Comparison of ENCODE assay signal across 25 cellular contexts in the genomic region with DNA sequence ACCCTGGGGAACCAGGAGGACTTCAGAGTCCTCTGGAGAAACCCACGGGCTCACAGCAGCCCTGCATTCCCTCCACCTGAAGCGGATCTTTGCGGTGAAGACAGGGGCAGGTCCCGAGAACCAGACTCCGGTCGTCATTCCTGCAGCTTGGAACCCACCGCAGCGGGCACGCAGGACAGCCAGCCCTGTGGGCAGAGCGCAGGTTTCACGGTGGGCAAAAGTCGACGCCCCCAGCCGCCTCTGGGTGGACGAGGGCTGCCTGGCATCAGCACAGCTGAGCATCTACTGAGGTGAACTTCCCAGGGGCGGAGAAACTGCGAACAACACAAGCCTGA.
"Had no signal": no experiment of that assay in that cellular context is flagged by ENCODE, and none has a peak within 500 bp of the region (broad histone marks: within the 10 kb centered on the region; RNA-seq: fewer than 3 reads in every experiment).

No MANE protein-coding gene starts in this region.

- H3K9me3 ChIP-seq: left lung, prostate gland, testis had no signal

- H3K4me3 ChIP-seq: dorsolateral prefrontal cortex, left lung, prostate gland, skin epidermis, spleen, testis, tibial artery had no signal

- ATAC-seq: esophagus mucosa; left lung; naive thymus-derived CD8-positive, alpha-beta T cell; right cardiac atrium; stimulated activated memory B cell treated with anti-CD40 and anti-IgM and Interleukin-4, amounts not matched to agents 10 μg/mL and 1 μg/mL and 100 μg/mL, for 72 hours; stimulated activated naive CD8-positive, alpha-beta T cell treated with anti-CD3 and anti-CD28 coated beads, Interleukin-15, Interleukin-2, amounts not matched to agents 100 U/mL and 50 U/mL, for 24 hours had no signal

- H3K4me1 Mint-ChIP-seq: stimulated activated memory B cell treated with anti-CD40 and anti-IgM and Interleukin-4, amounts not matched to agents 10 μg/mL and 1 μg/mL and 100 μg/mL, for 72 hours had no signal

- H3K79me2 ChIP-seq: parathyroid adenoma had no signal

- H3K27ac ChIP-seq: dorsolateral prefrontal cortex, epithelial cell of prostate, left lung, parathyroid adenoma, prostate gland, skin epidermis, spleen, testis, tibial artery had no signal

- H3K4me3 Mint-ChIP-seq: endodermal cell; naive thymus-derived CD8-positive, alpha-beta T cell; stimulated activated memory B cell treated with anti-CD40 and anti-IgM and Interleukin-4, amounts not matched to agents 10 μg/mL and 1 μg/mL and 100 μg/mL, for 72 hours; type B pancreatic cell had no signal

- H3K4me1 ChIP-seq: prostate gland, testis had no signal

- H3K36me3 ChIP-seq: left lung, prostate gland, spleen, tibial artery had no signal

- H3K9me3 Mint-ChIP-seq: type B pancreatic cell had no signal

- H3K9ac ChIP-seq: parathyroid adenoma had no signal

- H3K27ac Mint-ChIP-seq: endodermal cell; naive thymus-derived CD8-positive, alpha-beta T cell; nephron progenitor cell; stimulated activated memory B cell treated with anti-CD40 and anti-IgM and Interleukin-4, amounts not matched to agents 10 μg/mL and 1 μg/mL and 100 μg/mL, for 72 hours; type B pancreatic cell had no signal

- H3K27me3 Mint-ChIP-seq: type B pancreatic cell had no signal

- H2AFZ ChIP-seq: parathyroid adenoma had no signal

- FAIRE-seq: colon, keratinocyte had no signal

- DNase-seq: cerebellar nuclear complex; dorsolateral prefrontal cortex; effector CD8-positive, alpha-beta T cell; foreskin melanocyte; naive thymus-derived CD8-positive, alpha-beta T cell; nephron progenitor cell; occipital lobe; spleen; stimulated activated CD4-positive, alpha-beta T cell treated with anti-CD3 and anti-CD28 coated beads, Interleukin-4, amount 100 ng/mL, for 4 hours; stimulated activated naive CD8-positive, alpha-beta T cell treated with anti-CD3 and anti-CD28 coated beads, Interleukin-15, Interleukin-2, amounts not matched to agents 100 U/mL and 50 U/mL, for 24 hours; substantia nigra; testis had no signal

- H3K27me3 ChIP-seq: dorsolateral prefrontal cortex, testis had no signal
